In the genomic region with DNA sequence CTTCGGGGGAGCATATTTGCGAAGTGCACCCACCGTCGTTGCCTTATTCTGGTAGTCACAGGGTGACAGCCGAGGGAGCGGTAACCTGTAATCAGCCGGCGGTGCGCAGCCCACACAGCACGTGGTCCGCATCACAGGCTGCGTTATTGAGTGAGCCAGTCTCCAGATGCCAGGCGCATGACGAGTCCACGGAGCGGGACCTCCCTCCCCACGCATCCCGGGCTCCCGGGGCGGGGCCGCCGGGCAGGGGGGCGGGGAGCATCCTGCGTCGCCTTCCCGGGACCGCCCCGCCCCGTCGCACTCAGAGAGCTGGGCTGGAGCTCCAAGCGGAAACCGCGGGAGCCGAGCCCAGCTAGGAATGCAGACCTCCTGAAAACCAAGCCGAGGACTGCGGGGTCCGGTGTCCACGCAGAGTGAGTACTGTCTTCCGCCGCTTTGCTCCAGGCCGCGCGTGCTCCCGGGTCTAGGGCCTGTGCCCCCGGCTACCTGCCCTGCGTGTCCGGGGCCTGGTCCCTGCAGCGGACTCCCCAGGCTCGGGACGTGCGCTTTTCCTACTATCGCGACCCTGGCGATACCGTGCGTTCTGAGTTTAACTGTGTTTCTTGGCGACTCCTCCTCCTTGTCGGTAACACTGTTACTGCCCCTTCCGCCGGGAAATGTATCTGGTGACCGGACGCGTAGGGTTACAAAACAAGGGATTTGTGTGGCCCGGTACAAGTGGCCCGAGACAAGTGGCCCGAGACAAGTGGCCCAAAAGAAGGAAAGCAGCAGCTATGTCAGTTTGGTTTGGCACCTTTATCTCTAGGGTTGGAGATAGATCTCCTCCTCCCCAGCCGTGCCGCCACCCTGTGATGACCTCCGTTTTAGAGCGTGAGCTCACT, we compare ENCODE assay signal across 8 cellular contexts. TPM values are rescaled to one million over a fixed set of nuclear protein-coding genes. Genes with fewer than 3 reads are reported as not detected.
DNase-seq lines count a peak whose midpoint lies in the region; ATAC-seq and TF ChIP-seq lines count a peak whose summit lies in the region.

No MANE protein-coding gene starts in this region.

- no peaks in the 10 kb centered on the region for H3K27me3 Mint-ChIP-seq in CD4-positive, CD25-positive, alpha-beta regulatory T cell
- H3K27me3 Mint-ChIP-seq in neural crest cell (ENCODE audit: low read depth): no peaks in the 10 kb centered on the region
- H3K27me3 Mint-ChIP-seq in stimulated activated naive CD8-positive, alpha-beta T cell treated with anti-CD3 and anti-CD28 coated beads, Interleukin-15, Interleukin-2, amounts not matched to agents 100 ng/mL and 50 ng/mL, for 24 hours: no peaks in the 10 kb centered on the region

- H3K4me1 ChIP-seq in CD4-positive, CD25-positive, alpha-beta regulatory T cell (ENCODE audit: control insufficient read depth, insufficient read depth, low read length, poor library complexity, severe bottlenecking): peaks cover 26% of the 10 kb centered on the region

- DNase-seq in CD4-positive, CD25-positive, alpha-beta regulatory T cell: peak; percentile 72 to 86 (median 82)
- DNase-seq in RWPE1 (ENCODE audit: low spot score) (peak; percentile 100), foreskin fibroblast (peak; percentile 98 to 99), neural crest cell (ENCODE audit: low read depth, low spot score) (peak; percentile 60)
- DNase-seq in activated naive CD4-positive, alpha-beta T cell (lab: John Stamatoyannopoulos, UW): peak; percentile 47 to 66 (median 50)

- H3K27me3 ChIP-seq in CD4-positive, CD25-positive, alpha-beta regulatory T cell (ENCODE audit: control insufficient read depth, insufficient read depth, low read length): no peaks in the 10 kb centered on the region

- H3K27ac Mint-ChIP-seq in CD4-positive, CD25-positive, alpha-beta regulatory T cell: peak overlapping the region; percentile 98 to 99 (median 99)
- H3K27ac Mint-ChIP-seq in neural crest cell (ENCODE audit: unreplicated experiment): peak overlapping the region; percentile 96
- peak overlapping the region; percentile 93 for H3K27ac Mint-ChIP-seq in stimulated activated naive CD8-positive, alpha-beta T cell treated with anti-CD3 and anti-CD28 coated beads, Interleukin-15, Interleukin-2, amounts not matched to agents 100 ng/mL and 50 ng/mL, for 24 hours

- peaks cover 30 to 49% (median 39%) of the 10 kb centered on the region in 4 donors for H3K4me1 Mint-ChIP-seq in CD4-positive, CD25-positive, alpha-beta regulatory T cell
- peaks cover 18% of the 10 kb centered on the region for H3K4me1 Mint-ChIP-seq in neural crest cell
- peaks cover 58% of the 10 kb centered on the region for H3K4me1 Mint-ChIP-seq in stimulated activated naive CD8-positive, alpha-beta T cell treated with anti-CD3 and anti-CD28 coated beads, Interleukin-15, Interleukin-2, amounts not matched to agents 100 ng/mL and 50 ng/mL, for 24 hours (ENCODE audit: low read depth)

- no peaks in the 10 kb centered on the region for H3K9me3 ChIP-seq in CD4-positive, CD25-positive, alpha-beta regulatory T cell (ENCODE audit: control insufficient read depth in 2 of 2, low read length in 2 of 2)

- H3K36me3 Mint-ChIP-seq in CD4-positive, CD25-positive, alpha-beta regulatory T cell: no peaks in the 10 kb centered on the region
- no peaks in the 10 kb centered on the region for H3K36me3 Mint-ChIP-seq in neural crest cell (ENCODE audit: low read depth)
- peaks cover 4% of the 10 kb centered on the region for H3K36me3 Mint-ChIP-seq in stimulated activated naive CD8-positive, alpha-beta T cell treated with anti-CD3 and anti-CD28 coated beads, Interleukin-15, Interleukin-2, amounts not matched to agents 100 ng/mL and 50 ng/mL, for 24 hours (ENCODE audit: low read depth)

- POLR2A ChIA-PET in RWPE1 (lab: Yijun Ruan, JAX; ENCODE audit: low non-redundant PET): interaction anchor here (0.9 to 1.3 kb wide), 3 partner anchors 13 to 73 kb away, joined by 3 to 4 read pairs (median 4); no protein-coding TSS in a partner anchor

- H3K27ac ChIP-seq in CD4-positive, CD25-positive, alpha-beta regulatory T cell (ENCODE audit: insufficient read depth, low read length, poor library complexity, severe bottlenecking): peak overlapping the region; percentile 95
- H3K27ac ChIP-seq in RWPE1: peak overlapping the region; percentile 98

- H3K36me3 ChIP-seq in CD4-positive, CD25-positive, alpha-beta regulatory T cell (ENCODE audit: control insufficient read depth, insufficient read depth, low read length): peaks cover 8% of the 10 kb centered on the region

- TF ChIP-seq CTCF in RWPE1 (conservative IDR thresholded peaks at IDR 0.05; ENCODE audit: low read depth) (no peak), foreskin fibroblast (IDR thresholded peaks at IDR 0.05; ENCODE audit: low read depth, low read length) (no peak), neural crest cell (conservative IDR thresholded peaks at IDR 0.05) (no peak)

- H3K4me3 Mint-ChIP-seq in CD4-positive, CD25-positive, alpha-beta regulatory T cell: peak overlapping the region; percentile 84 to 96 (median 90)
- H3K4me3 Mint-ChIP-seq in neural crest cell: peak overlapping the region; percentile 97
- H3K4me3 Mint-ChIP-seq in stimulated activated naive CD8-positive, alpha-beta T cell treated with anti-CD3 and anti-CD28 coated beads, Interleukin-15, Interleukin-2, amounts not matched to agents 100 ng/mL and 50 ng/mL, for 24 hours: peak overlapping the region; percentile 85

- peak; percentile 73 to 82 for ATAC-seq in CD4-positive, CD25-positive, alpha-beta regulatory T cell (ENCODE audit: low read depth in 2 of 2)
- ATAC-seq in GM19452 (IDR thresholded peaks at IDR 0.05; ENCODE audit: unreplicated experiment) (peak; percentile 57), HG03565 (IDR thresholded peaks at IDR 0.05; ENCODE audit: unreplicated experiment) (peak; percentile 51)

- CTCF ChIA-PET in RWPE1 (lab: Yijun Ruan, JAX): interaction anchor here (0.6 to 1.5 kb wide), 3 partner anchors 12 to 82 kb away, joined by 3 to 4 read pairs (median 4); a partner anchor contains a TSS

- no peaks in the 10 kb centered on the region for H3K9me3 Mint-ChIP-seq in CD4-positive, CD25-positive, alpha-beta regulatory T cell
- no peaks in the 10 kb centered on the region for H3K9me3 Mint-ChIP-seq in neural crest cell
- no peaks in the 10 kb centered on the region for H3K9me3 Mint-ChIP-seq in stimulated activated naive CD8-positive, alpha-beta T cell treated with anti-CD3 and anti-CD28 coated beads, Interleukin-15, Interleukin-2, amounts not matched to agents 100 ng/mL and 50 ng/mL, for 24 hours

- peak overlapping the region; percentile 89 for H3K4me3 ChIP-seq in CD4-positive, CD25-positive, alpha-beta regulatory T cell (ENCODE audit: low read depth, low read length)
- H3K4me3 ChIP-seq in foreskin fibroblast (ENCODE audit: low read depth in 1 of 2, low read length in 2 of 2): peak overlapping the region; percentile 59 to 76

RNA-seq across cellular contexts. Expression of a gene that starts 40.6 kb away (rescaled TPM):
- total RNA-seq in CD4-positive, CD25-positive, alpha-beta regulatory T cell: 374 TPM
- polyA plus RNA-seq in CD4-positive, CD25-positive, alpha-beta regulatory T cell: 10 to 100 TPM; 37.8 to 53.1 (median 47.2) TPM
- 50.3 and 50.7 TPM in 2 replicates for total RNA-seq in neural crest cell

Comparison
In these comparisons a context has a peak if more than half of its experiments do, and no peak if none do; other contexts are left out.
1. Peak in every context shown above with its lines: DNase-seq, ATAC-seq, H3K4me3 ChIP-seq and H3K27ac ChIP-seq.